In genomic region chr9:677461-678097, GRCh38 we compare ENCODE assay signal across 9 cellular contexts.
DNase-seq lines count a peak whose midpoint lies in the region; ATAC-seq, FAIRE-seq and TF ChIP-seq lines count a peak whose summit lies in the region.
"Had no signal": no experiment of that assay in that cellular context is flagged by ENCODE, and none has a peak within 500 bp of the region (broad histone marks: within the 10 kb centered on the region; RNA-seq: fewer than 3 reads in every experiment).

No MANE protein-coding gene starts in this region.

- no peaks in the 10 kb centered on the region for H3K36me3 Mint-ChIP-seq in T-helper 1 cell treated with Interleukin-12 subunit alpha and Interleukin-12 subunit beta and Interleukin-4 antibody, amounts not matched to agents 30 μg/mL and 1 μg/mL, for 36 hours (ENCODE audit: low read depth)
- no peaks in the 10 kb centered on the region for H3K36me3 Mint-ChIP-seq in astrocyte (ENCODE audit: low read depth, unreplicated experiment)
- H3K36me3 Mint-ChIP-seq in GM23338 (ENCODE audit: low read depth) = 0 out of 3 replicates have a peak, but pooled peaks cover 3% of the 10 kb centered on the region

- H3K36me3 ChIP-seq in astrocyte (ENCODE audit: insufficient read depth, low read length) (no peaks in the 10 kb centered on the region), right lobe of liver (no peaks in the 10 kb centered on the region), tibial artery (no peaks in the 10 kb centered on the region), GM23338 (ENCODE audit: insufficient read depth) (no peaks in the 10 kb centered on the region), BE2C (no peaks in the 10 kb centered on the region)

- H3K4me1 ChIP-seq in astrocyte (ENCODE audit: insufficient read depth, low read length) (peaks cover 13% of the 10 kb centered on the region), right lobe of liver (peaks cover 0 to 59% (median 18%) of the 10 kb centered on the region in 4 donors), tibial artery (peaks cover 0 to 28% (median 6%) of the 10 kb centered on the region in 4 donors), GM23338 (ENCODE audit: insufficient read depth) (peaks cover 38% of the 10 kb centered on the region), BE2C (no peaks in the 10 kb centered on the region)

- H3K9me3 ChIP-seq in astrocyte (ENCODE audit: insufficient read depth, low read depth, low read length) (no peaks in the 10 kb centered on the region), right lobe of liver (no peaks in the 10 kb centered on the region), tibial artery (no peaks in the 10 kb centered on the region), BE2C (no peaks in the 10 kb centered on the region)

- H3K4me1 Mint-ChIP-seq in T-helper 1 cell treated with Interleukin-12 subunit alpha and Interleukin-12 subunit beta and Interleukin-4 antibody, amounts not matched to agents 30 μg/mL and 1 μg/mL, for 36 hours (ENCODE audit: low read depth) = peaks cover 20% of the 10 kb centered on the region
- H3K4me1 Mint-ChIP-seq in astrocyte (ENCODE audit: low read depth, unreplicated experiment) (peaks cover 15% of the 10 kb centered on the region), GM23338 (peaks cover 40% of the 10 kb centered on the region)

- ATAC-seq in right lobe of liver (peak; percentile 10 to 48 (median 32)), GM23338 (no peak)

- H3K27me3 ChIP-seq in astrocyte (ENCODE audit: insufficient read depth, low read length) (no peaks in the 10 kb centered on the region), right lobe of liver (no peaks in the 10 kb centered on the region), tibial artery (no peaks in the 10 kb centered on the region), GM23338 (ENCODE audit: insufficient read depth) (no peaks in the 10 kb centered on the region), BE2C (no peaks in the 10 kb centered on the region)

- H3K79me2 ChIP-seq in astrocyte (ENCODE audit: insufficient read depth, low read length) = no peaks in the 10 kb centered on the region
- H3K79me2 ChIP-seq in GM23338 (replicated peaks; ENCODE audit: insufficient read depth) = 0 out of 2 replicates have a peak, but pooled peaks cover 1% of the 10 kb centered on the region

- 21% methylated on average over 10 of the region's 11 CpGs for WGBS in right lobe of liver (ENCODE audit: insufficient coverage, low coverage, low lambda C conversion rate, missing lambda C conversion rate)

- H4K20me1 ChIP-seq in astrocyte (ENCODE audit: insufficient read depth, low read length) (no peaks in the 10 kb centered on the region), GM23338 (replicated peaks; ENCODE audit: insufficient read depth) (no peaks in the 10 kb centered on the region)

- peak overlapping the region; percentile 38 for H3K4me3 ChIP-seq in astrocyte (ENCODE audit: insufficient read depth, low read depth, low read length)
- peak overlapping the region; percentile 7 to 37 (median 31) for H3K4me3 ChIP-seq in right lobe of liver
- H3K4me3 ChIP-seq in tibial artery = peak overlapping the region; percentile 47 to 58
- H3K4me3 ChIP-seq in GM23338 = no peak overlapping the region
- no peak overlapping the region for H3K4me3 ChIP-seq in BE2C (ENCODE audit: low read depth, low read length)

- no peaks in the 10 kb centered on the region; the same call in 1 of the 2 replicates for H3F3A ChIP-seq in GM23338 (replicated peaks; ENCODE audit: low read depth)

- peak overlapping the region; percentile 75 for H3K4me3 Mint-ChIP-seq in T-helper 1 cell treated with Interleukin-12 subunit alpha and Interleukin-12 subunit beta and Interleukin-4 antibody, amounts not matched to agents 30 μg/mL and 1 μg/mL, for 36 hours
- no peak overlapping the region for H3K4me3 Mint-ChIP-seq in astrocyte (ENCODE audit: unreplicated experiment)
- no peak overlapping the region for H3K4me3 Mint-ChIP-seq in GM23338

- H3K27ac ChIP-seq in astrocyte (ENCODE audit: low read depth, low read length) (peak overlapping the region; percentile 4), right lobe of liver (peak overlapping the region; percentile 25 to 54 (median 27)), tibial artery (peak overlapping the region; percentile 62 to 75), GM23338 (ENCODE audit: low read depth) (no peak overlapping the region)
- H3K27ac ChIP-seq: C4-2B had no signal

- TF ChIP-seq CTCF in astrocyte (IDR thresholded peaks at IDR 0.05; ENCODE audit: insufficient read depth, low read depth, low read length) (no peak), right lobe of liver (IDR thresholded peaks at IDR 0.05) (no peak), tibial artery (IDR thresholded peaks at IDR 0.05) (no peak), GM23338 (conservative IDR thresholded peaks at IDR 0.05; ENCODE audit: low read depth in 2 of 2) (no peak), BE2C (IDR thresholded peaks at IDR 0.05; ENCODE audit: low read depth, low read length) (no peak)

- H3K9ac ChIP-seq in astrocyte (ENCODE audit: low read length) = peak overlapping the region; percentile 32

- intact Hi-C loops in right lobe of liver (cut with DNase I) (no loop called here), tibial artery (cut with DNase I; ENCODE audit: low total_unique reads) (no loop called here)

- DNase-seq in T-helper 1 cell (no peak), astrocyte (ENCODE audit: low read depth) (peak; percentile 62), right lobe of liver (no peak), tibial artery (no peak), GM23338 (ENCODE audit: low spot score) (no peak), H4 (ENCODE audit: low spot score) (no peak), BE2C (no peak)

- TF ChIP-seq POLR2A in right lobe of liver (IDR thresholded peaks at IDR 0.05) = no peak

- no peaks in the 10 kb centered on the region for H3K9me3 Mint-ChIP-seq in T-helper 1 cell treated with Interleukin-12 subunit alpha and Interleukin-12 subunit beta and Interleukin-4 antibody, amounts not matched to agents 30 μg/mL and 1 μg/mL, for 36 hours
- H3K9me3 Mint-ChIP-seq in astrocyte (ENCODE audit: unreplicated experiment) (no peaks in the 10 kb centered on the region), GM23338 (no peaks in the 10 kb centered on the region; the same call in 2 of the 3 replicates)

- FAIRE-seq in astrocyte (lab: Jason Lieb, UNC) = no peak

- H3K4me2 ChIP-seq in astrocyte (ENCODE audit: low read length) = peak overlapping the region; percentile 79
- no peak overlapping the region for H3K4me2 ChIP-seq in GM23338

- H2AFZ ChIP-seq in astrocyte (ENCODE audit: low read depth, low read length) = peak overlapping the region; percentile 69
- no peak overlapping the region for H2AFZ ChIP-seq in GM23338

- no peak overlapping the region for H3K27ac Mint-ChIP-seq in T-helper 1 cell treated with Interleukin-12 subunit alpha and Interleukin-12 subunit beta and Interleukin-4 antibody, amounts not matched to agents 30 μg/mL and 1 μg/mL, for 36 hours
- H3K27ac Mint-ChIP-seq in astrocyte (ENCODE audit: unreplicated experiment) (no peak overlapping the region), GM23338 (no peak overlapping the region)

- H3K27me3 Mint-ChIP-seq in T-helper 1 cell treated with Interleukin-12 subunit alpha and Interleukin-12 subunit beta and Interleukin-4 antibody, amounts not matched to agents 30 μg/mL and 1 μg/mL, for 36 hours (ENCODE audit: low read depth) = peaks cover 5% of the 10 kb centered on the region
- H3K27me3 Mint-ChIP-seq in astrocyte (ENCODE audit: low read depth, unreplicated experiment) (no peaks in the 10 kb centered on the region), GM23338 (ENCODE audit: insufficient read depth, low read depth, poor library complexity) (peaks cover 2% of the 10 kb centered on the region)

- no peaks in the 10 kb centered on the region for H3K9me2 ChIP-seq in GM23338 (ENCODE audit: insufficient read depth)

TF ChIP-seq in GM23338, 12 proteins besides CTCF, POLR2A, EP300 and RAD21 (continues in another document):
- TF ChIP-seq STAT1 (IDR thresholded peaks at IDR 0.05; ENCODE audit: unreplicated experiment) = no peak
- no peak for TF ChIP-seq POLR2AphosphoS5 (IDR thresholded peaks at IDR 0.05; ENCODE audit: low read depth)
- no peak for TF ChIP-seq NANOG (IDR thresholded peaks at IDR 0.05; ENCODE audit: borderline replicate concordance)
- TF ChIP-seq ZNF114 (CRISPR knock-in tag; IDR thresholded peaks at IDR 0.05) = no peak
- TF ChIP-seq, protein P1, sequence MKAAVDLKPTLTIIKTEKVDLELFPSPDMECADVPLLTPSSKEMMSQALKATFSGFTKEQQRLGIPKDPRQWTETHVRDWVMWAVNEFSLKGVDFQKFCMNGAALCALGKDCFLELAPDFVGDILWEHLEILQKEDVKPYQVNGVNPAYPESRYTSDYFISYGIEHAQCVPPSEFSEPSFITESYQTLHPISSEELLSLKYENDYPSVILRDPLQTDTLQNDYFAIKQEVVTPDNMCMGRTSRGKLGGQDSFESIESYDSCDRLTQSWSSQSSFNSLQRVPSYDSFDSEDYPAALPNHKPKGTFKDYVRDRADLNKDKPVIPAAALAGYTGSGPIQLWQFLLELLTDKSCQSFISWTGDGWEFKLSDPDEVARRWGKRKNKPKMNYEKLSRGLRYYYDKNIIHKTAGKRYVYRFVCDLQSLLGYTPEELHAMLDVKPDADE (IDR thresholded peaks at IDR 0.05) = no peak

Comparison
In these comparisons a context has a peak if more than half of its experiments do, and no peak if none do; other contexts are left out.
1. H3K4me3 ChIP-seq: peak in astrocyte (single experiment), right lobe of liver (3 of 3) and tibial artery (2 of 2); none in GM23338 (single experiment) and BE2C (single experiment).